In genomic region chr4:101081166-101081565, GRCh38 we compare ENCODE assay signal across 8 cellular contexts.
"Had no signal": no experiment of that assay in that cellular context is flagged by ENCODE, and none has a peak within 500 bp of the region (broad histone marks: within the 10 kb centered on the region; RNA-seq: fewer than 3 reads in every experiment).

No MANE protein-coding gene starts in this region.

- ATAC-seq: GM23338, K562 had no signal

- H3K4me3 ChIP-seq: GM23338, K562 had no signal

- DNase-seq: H9, HCEC 1CT, IMR-90 had no signal

- FAIRE-seq: H1, H54, K562 had no signal

- H3K27ac ChIP-seq: HL-60 had no signal
